In genomic region chr11:75931124-75931523, GRCh38 we compare ENCODE assay signal across 24 cellular contexts.
A peak's percentile ranks its signal among the peaks of the same experiment; 100 is the strongest.
DNase-seq lines count a peak whose midpoint lies in the region; ATAC-seq, FAIRE-seq and TF ChIP-seq lines count a peak whose summit lies in the region.
"Had no signal": no experiment of that assay in that cellular context is flagged by ENCODE, and none has a peak within 500 bp of the region (broad histone marks: within the 10 kb centered on the region; RNA-seq: fewer than 3 reads in every experiment).

No MANE protein-coding gene starts in this region.

- H3K9me3 ChIP-seq in Panc1 (ENCODE audit: control insufficient read depth, insufficient read depth, low read depth, low read length) (no peaks in the 10 kb centered on the region), endothelial cell of umbilical vein (replicated peaks; ENCODE audit: control insufficient read depth, insufficient read depth, low read length) (no peaks in the 10 kb centered on the region)
- no peaks in the 10 kb centered on the region for H3K9me3 ChIP-seq in CD8-positive, alpha-beta memory T cell (ENCODE audit: low read length)
- H3K9me3 ChIP-seq: gastroesophageal sphincter had no signal

- dilution Hi-C loops in endothelial cell of umbilical vein (cut with MboI; ENCODE audit: extremely low pct_ligation_motif_present, low sequenced_read_pairs): no loop called here

- H3K4me3 Mint-ChIP-seq in CD8-positive, alpha-beta memory T cell: no peak overlapping the region
- H3K4me3 Mint-ChIP-seq: activated CD4-positive, alpha-beta T cell treated with anti-CD3 and anti-CD28 coated beads, Interleukin-2, amount 10 ng/mL, durations not matched to agents 7 days and 5 days; activated naive CD8-positive, alpha-beta T cell; activated T-helper 17 cell treated with anti-CD3 and anti-CD28 coated beads, Interleukin-2, amount 50 U/mL, for 72 hours; brain; CD8-positive, alpha-beta T cell; dendritic cell treated with granulocyte-macrophage colony-stimulating factor and Interleukin-4, amounts not matched to agents 40 ng/mL and 50 ng/mL, for 4 days; H9 had no signal

- peaks cover 2% of the 10 kb centered on the region for H3K9me1 ChIP-seq in endothelial cell of umbilical vein (replicated peaks; ENCODE audit: control insufficient read depth, extremely low read depth, insufficient read depth, low read length)

- H3K4me2 ChIP-seq in endothelial cell of umbilical vein (ENCODE audit: insufficient read depth, low read length): no peak overlapping the region
- H3K4me2 ChIP-seq: smooth muscle cell had no signal

- peak overlapping the region in 1 of 8 donors; percentile 41 for H3K27ac Mint-ChIP-seq in CD8-positive, alpha-beta memory T cell
- H3K27ac Mint-ChIP-seq: activated CD4-positive, alpha-beta T cell treated with anti-CD3 and anti-CD28 coated beads, Interleukin-2, amount 10 ng/mL, durations not matched to agents 7 days and 5 days; activated naive CD8-positive, alpha-beta T cell; activated T-helper 17 cell treated with anti-CD3 and anti-CD28 coated beads, Interleukin-2, amount 50 U/mL, for 72 hours; CD8-positive, alpha-beta T cell; dendritic cell treated with granulocyte-macrophage colony-stimulating factor and Interleukin-4, amounts not matched to agents 40 ng/mL and 50 ng/mL, for 4 days; H9 had no signal

- H3K4me3 ChIP-seq in Panc1 (ENCODE audit: low read depth in 2 of 2, low read length in 2 of 2) (no peak overlapping the region), endothelial cell of umbilical vein (replicated peaks in 1 of 3; ENCODE audit: insufficient read depth in 1 of 3, low read depth in 1 of 3, low read length in 3 of 3) (no peak overlapping the region)
- no peak overlapping the region for H3K4me3 ChIP-seq in CD8-positive, alpha-beta memory T cell (ENCODE audit: low read length)
- H3K4me3 ChIP-seq: gastroesophageal sphincter, smooth muscle cell had no signal

- POLR2A ChIA-PET in Panc1 (lab: Charles Lee): no interaction called here
- POLR2A ChIA-PET in endothelial cell of umbilical vein (lab: Charles Lee): no interaction called here
- POLR2A ChIA-PET in CD8-positive, alpha-beta memory T cell (lab: Charles Lee): no interaction called here

- H3K36me3 ChIP-seq in Panc1 (ENCODE audit: control insufficient read depth, insufficient read depth, low read length) (no peaks in the 10 kb centered on the region), endothelial cell of umbilical vein (ENCODE audit: control insufficient read depth in 2 of 2, extremely low read depth in 1 of 2, insufficient read depth in 2 of 2, low read length in 2 of 2) (no peaks in the 10 kb centered on the region)
- H3K36me3 ChIP-seq in CD8-positive, alpha-beta memory T cell (ENCODE audit: insufficient read depth, low read length): no peaks in the 10 kb centered on the region
- H3K36me3 ChIP-seq: gastroesophageal sphincter, WERI-Rb-1 had no signal

- H3K27me3 Mint-ChIP-seq in CD8-positive, alpha-beta memory T cell: no peaks in the 10 kb centered on the region
- H3K27me3 Mint-ChIP-seq: activated CD4-positive, alpha-beta T cell treated with anti-CD3 and anti-CD28 coated beads, Interleukin-2, amount 10 ng/mL, durations not matched to agents 7 days and 5 days; activated naive CD8-positive, alpha-beta T cell; activated T-helper 17 cell treated with anti-CD3 and anti-CD28 coated beads, Interleukin-2, amount 50 U/mL, for 72 hours; brain; dendritic cell treated with granulocyte-macrophage colony-stimulating factor and Interleukin-4, amounts not matched to agents 40 ng/mL and 50 ng/mL, for 4 days had no signal

- intact Hi-C loops in Panc1 (cut with micrococcal nuclease; ENCODE audit: unreplicated experiment) (no loop called here), endothelial cell of umbilical vein (cut with micrococcal nuclease) (no loop called here)

- H3K36me3 Mint-ChIP-seq in CD8-positive, alpha-beta memory T cell: peaks cover 0 to 7% (median 7%) of the 10 kb centered on the region in 3 donors

- ATAC-seq in Panc1: no peak
- ATAC-seq: activated T-helper 17 cell treated with anti-CD3 and anti-CD28 coated beads, Interleukin-2, amount 50 U/mL, for 72 hours; CD8-positive, alpha-beta T cell; gastroesophageal sphincter had no signal

- DNase-seq in ELR (ENCODE audit: low read depth) (peak; percentile 74), Panc1 (ENCODE audit: low read depth, low spot score) (peak; percentile 2), endothelial cell of umbilical vein (ENCODE audit: low read depth, low spot score) (no peak), kidney tubule cell (ENCODE audit: low spot score) (peak; percentile 48), foreskin melanocyte (no peak), globus pallidus (ENCODE audit: low spot score) (no peak), GF-D8 (lab: John Stamatoyannopoulos, UW) (no peak)
- DNase-seq in CD8-positive, alpha-beta memory T cell: no peak
- DNase-seq: activated CD4-positive, alpha-beta T cell treated with anti-CD3 and anti-CD28 coated beads, Interleukin-2, amount 10 ng/mL, durations not matched to agents 7 days and 5 days; CD8-positive, alpha-beta T cell; DMS53; H9; NCI-H146; NCI-H2171; NCI-H526 treated with DMSO at 0.1 percent for 48 hours; stimulated activated CD4-positive, alpha-beta T cell treated with anti-CD3 and anti-CD28 coated beads, Interleukin-2, amount 100 ng/mL, for 48 hours; stimulated activated naive CD4-positive, alpha-beta T cell; WERI-Rb-1 had no signal

- in situ Hi-C loops in Panc1 (cut with HindIII; ENCODE audit: low pct_unique_long_range_greater_than_20kb, low sequenced_read_pairs): no loop called here

- no peak for FAIRE-seq in endothelial cell of umbilical vein (lab: Jason Lieb, UNC)

- TF ChIP-seq CTCF in Panc1 (IDR thresholded peaks at IDR 0.05): no peak
- TF ChIP-seq CTCF in endothelial cell of umbilical vein (IDR thresholded peaks at IDR 0.05; ENCODE audit: extremely low read depth in 1 of 2, insufficient read depth in 1 of 2, low read depth in 1 of 2, low read length in 2 of 2): no peak

- TF ChIP-seq POLR2A in endothelial cell of umbilical vein (IDR thresholded peaks at IDR 0.05; ENCODE audit: low read depth, low read length): no peak

- H3K79me2 ChIP-seq in endothelial cell of umbilical vein (ENCODE audit: control insufficient read depth, insufficient read depth, low read length): peaks cover 27% of the 10 kb centered on the region

- CTCF ChIA-PET in Panc1 (lab: Charles Lee): no interaction called here
- CTCF ChIA-PET in endothelial cell of umbilical vein (lab: Charles Lee): no interaction called here
- CTCF ChIA-PET in CD8-positive, alpha-beta memory T cell (lab: Charles Lee): no interaction called here

- H2AFZ ChIP-seq in endothelial cell of umbilical vein (ENCODE audit: low read depth, low read length): no peak overlapping the region

- H3K27ac ChIP-seq in Panc1 (ENCODE audit: low read length) (no peak overlapping the region), endothelial cell of umbilical vein (ENCODE audit: insufficient read depth, low read depth, low read length) (no peak overlapping the region)
- H3K27ac ChIP-seq in CD8-positive, alpha-beta memory T cell (ENCODE audit: low read depth, low read length): no peak overlapping the region
- H3K27ac ChIP-seq: gastroesophageal sphincter, WERI-Rb-1 had no signal

- H4K20me1 ChIP-seq in endothelial cell of umbilical vein (replicated peaks; ENCODE audit: control insufficient read depth, extremely low read depth, insufficient read depth, low read length): peaks cover 4% of the 10 kb centered on the region

- no peak overlapping the region for H3K9ac ChIP-seq in endothelial cell of umbilical vein (replicated peaks; ENCODE audit: extremely low read depth, insufficient read depth, low read length)

- peaks cover 2 to 4% (median 3%) of the 10 kb centered on the region in 3 donors for H3K4me1 Mint-ChIP-seq in CD8-positive, alpha-beta memory T cell
- H3K4me1 Mint-ChIP-seq: activated CD4-positive, alpha-beta T cell treated with anti-CD3 and anti-CD28 coated beads, Interleukin-2, amount 10 ng/mL, durations not matched to agents 7 days and 5 days; activated T-helper 17 cell treated with anti-CD3 and anti-CD28 coated beads, Interleukin-2, amount 50 U/mL, for 72 hours; H9 had no signal

- H3K4me1 ChIP-seq in Panc1 (ENCODE audit: control insufficient read depth, insufficient read depth, low read length): no peaks in the 10 kb centered on the region
- peaks cover 3% of the 10 kb centered on the region for H3K4me1 ChIP-seq in endothelial cell of umbilical vein (ENCODE audit: control insufficient read depth, extremely low read depth, insufficient read depth, low read length)
- no peaks in the 10 kb centered on the region for H3K4me1 ChIP-seq in CD8-positive, alpha-beta memory T cell (ENCODE audit: insufficient read depth, low read length)

- no peaks in the 10 kb centered on the region for H3K9me3 Mint-ChIP-seq in CD8-positive, alpha-beta memory T cell
- H3K9me3 Mint-ChIP-seq: activated CD4-positive, alpha-beta T cell treated with anti-CD3 and anti-CD28 coated beads, Interleukin-2, amount 10 ng/mL, durations not matched to agents 7 days and 5 days; activated T-helper 17 cell treated with anti-CD3 and anti-CD28 coated beads, Interleukin-2, amount 50 U/mL, for 72 hours; brain; CD8-positive, alpha-beta T cell; dendritic cell treated with granulocyte-macrophage colony-stimulating factor and Interleukin-4, amounts not matched to agents 40 ng/mL and 50 ng/mL, for 4 days; H9 had no signal

- H3K27me3 ChIP-seq in Panc1 (ENCODE audit: control insufficient read depth, insufficient read depth, low read length) (no peaks in the 10 kb centered on the region), endothelial cell of umbilical vein (ENCODE audit: control insufficient read depth in 2 of 2, insufficient read depth in 2 of 2, low read length in 2 of 2) (no peaks in the 10 kb centered on the region)
- H3K27me3 ChIP-seq in CD8-positive, alpha-beta memory T cell (ENCODE audit: insufficient read depth, low read length, poor library complexity, severe bottlenecking): no peaks in the 10 kb centered on the region
- H3K27me3 ChIP-seq: gastroesophageal sphincter had no signal

- BruUV-seq in Panc1 (replicated peaks; lab: Mats Ljungman, UMichigan): no TSS peak
- BruUV-seq in endothelial cell of umbilical vein (replicated peaks; lab: Mats Ljungman, UMichigan): no TSS peak

TF ChIP-seq in endothelial cell of umbilical vein, 7 proteins besides CTCF, POLR2A, EP300 and RAD21:
- TF ChIP-seq EZH2 (IDR thresholded peaks at IDR 0.05; ENCODE audit: borderline replicate concordance, low read depth, low read length, severe bottlenecking) (no peak), MYC (IDR thresholded peaks at IDR 0.05; ENCODE audit: low read depth, low read length) (no peak), GATA2 (IDR thresholded peaks at IDR 0.05; ENCODE audit: insufficient read depth, insufficient read length, low read depth, low read length) (peak; percentile 19), POLR2AphosphoS5 (IDR thresholded peaks at IDR 0.05; ENCODE audit: insufficient read depth, low read depth, low read length) (no peak)

Comparison
In these comparisons a context has a peak if more than half of its experiments do, and no peak if none do; other contexts are left out.
1. DNase-seq: peak in ELR (single experiment), Panc1 (single experiment) and kidney tubule cell (single experiment); none in endothelial cell of umbilical vein (single experiment), CD8-positive, alpha-beta memory T cell (0 of 5), foreskin melanocyte (single experiment), globus pallidus (single experiment) and GF-D8 (single experiment).